In the genomic region with DNA sequence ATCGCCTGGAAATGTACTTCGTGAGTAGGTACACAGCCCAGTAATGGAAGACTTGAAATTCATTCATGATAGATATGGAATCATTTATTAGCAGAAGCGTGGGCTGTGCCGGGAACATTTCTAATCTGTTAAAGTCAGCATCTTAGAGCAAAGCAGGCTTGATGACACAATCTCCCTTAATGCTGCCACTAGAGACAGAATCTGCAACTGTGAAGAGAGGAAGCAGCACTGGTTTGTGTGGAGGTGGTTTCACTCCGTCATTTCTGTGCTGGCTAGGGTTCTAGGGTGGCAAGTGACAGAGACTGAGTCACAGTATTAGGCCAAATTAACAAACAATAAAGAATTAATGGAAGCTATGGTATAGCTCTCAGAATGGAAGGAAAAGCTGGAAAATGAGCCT, we compare ENCODE assay signal across 12 cellular contexts.
A peak's percentile ranks its signal among the peaks of the same experiment; 100 is the strongest.
DNase-seq lines count a peak whose midpoint lies in the region; ATAC-seq and TF ChIP-seq lines count a peak whose summit lies in the region.
"Had no signal": no experiment of that assay in that cellular context is flagged by ENCODE, and none has a peak within 500 bp of the region (broad histone marks: within the 10 kb centered on the region; RNA-seq: fewer than 3 reads in every experiment).

No MANE protein-coding gene starts in this region.

- TF ChIP-seq CTCF in right atrium auricular region (IDR thresholded peaks at IDR 0.05) (no peak), brain (conservative IDR thresholded peaks at IDR 0.05) (no peak), foreskin keratinocyte (conservative IDR thresholded peaks at IDR 0.05) (no peak)

- ATAC-seq in left ventricle myocardium superior, result peak; percentile 38
- peak; percentile 68 for ATAC-seq in HG03095 (IDR thresholded peaks at IDR 0.05; ENCODE audit: unreplicated experiment)
- peak; percentile 85 for ATAC-seq in stimulated activated effector memory CD8-positive, alpha-beta T cell treated with anti-CD3 and anti-CD28 coated beads, Interleukin-12 subunit alpha, Interleukin-12 subunit beta, amount 100 ng/mL, for 72 hours
- no peak for ATAC-seq in foreskin keratinocyte
- no peak for ATAC-seq in HG02970 (IDR thresholded peaks at IDR 0.05; ENCODE audit: low FRiP score, unreplicated experiment)

- peaks cover 30% of the 10 kb centered on the region for H3K4me1 Mint-ChIP-seq in brain
- H3K4me1 Mint-ChIP-seq in stimulated activated effector memory CD8-positive, alpha-beta T cell treated with anti-CD3 and anti-CD28 coated beads, Interleukin-12 subunit alpha, Interleukin-12 subunit beta, amount 100 ng/mL, for 72 hours, result peaks cover 15% of the 10 kb centered on the region

- peak overlapping the region in 3 of 5 experiments; percentile 6 to 88 (median 28) for H3K27ac Mint-ChIP-seq in brain
- H3K27ac Mint-ChIP-seq in stimulated activated effector memory CD8-positive, alpha-beta T cell treated with anti-CD3 and anti-CD28 coated beads, Interleukin-12 subunit alpha, Interleukin-12 subunit beta, amount 100 ng/mL, for 72 hours, result peak overlapping the region; percentile 0
- H3K27ac Mint-ChIP-seq: nephron had no signal

- peaks cover 8% of the 10 kb centered on the region for H3K27me3 Mint-ChIP-seq in brain

- H3K27me3 ChIP-seq in right atrium auricular region, result no peaks in the 10 kb centered on the region
- peaks cover 26% of the 10 kb centered on the region for H3K27me3 ChIP-seq in foreskin keratinocyte
- H3K27me3 ChIP-seq: ascending aorta had no signal

- no peak overlapping the region for H3K4me3 ChIP-seq in right atrium auricular region
- H3K4me3 ChIP-seq: ascending aorta had no signal

- H3K36me3 Mint-ChIP-seq in brain, result no peaks in the 10 kb centered on the region
- H3K36me3 Mint-ChIP-seq in stimulated activated effector memory CD8-positive, alpha-beta T cell treated with anti-CD3 and anti-CD28 coated beads, Interleukin-12 subunit alpha, Interleukin-12 subunit beta, amount 100 ng/mL, for 72 hours, result no peaks in the 10 kb centered on the region

- H3K9me3 ChIP-seq in right atrium auricular region, result no peaks in the 10 kb centered on the region
- H3K9me3 ChIP-seq: ascending aorta had no signal

- intact Hi-C loops in left ventricle myocardium superior (cut with micrococcal nuclease), result no loop called here

- no peaks in the 10 kb centered on the region for H3K4me1 ChIP-seq in right atrium auricular region
- H3K4me1 ChIP-seq in foreskin keratinocyte, result no peaks in the 10 kb centered on the region
- H3K4me1 ChIP-seq: ascending aorta had no signal

- H3K27ac ChIP-seq in right atrium auricular region (no peak overlapping the region), foreskin keratinocyte (no peak overlapping the region)
- H3K27ac ChIP-seq: ascending aorta, epithelial cell of prostate had no signal

- H3K9me3 Mint-ChIP-seq in brain, result peaks cover 0 to 12% (median 0%) of the 10 kb centered on the region in 5 experiments
- H3K9me3 Mint-ChIP-seq in stimulated activated effector memory CD8-positive, alpha-beta T cell treated with anti-CD3 and anti-CD28 coated beads, Interleukin-12 subunit alpha, Interleukin-12 subunit beta, amount 100 ng/mL, for 72 hours, result no peaks in the 10 kb centered on the region
- H3K9me3 Mint-ChIP-seq: nephron had no signal

- DNase-seq in left ventricle myocardium superior, result no peak
- no peak for DNase-seq in right atrium auricular region (ENCODE audit: low spot score)
- no peak for DNase-seq in stimulated activated effector memory CD8-positive, alpha-beta T cell treated with anti-CD3 and anti-CD28 coated beads, Interleukin-12 subunit alpha, Interleukin-12 subunit beta, amount 100 ng/mL, for 72 hours (ENCODE audit: low spot score in 2 of 2)
- no peak for DNase-seq in foreskin keratinocyte
- no peak for DNase-seq in activated CD4-positive, alpha-beta T cell treated with anti-CD3 and anti-CD28 coated beads for 4 hours
- DNase-seq: AML-193 had no signal

- H3K4me3 Mint-ChIP-seq in brain, result no peak overlapping the region
- H3K4me3 Mint-ChIP-seq in stimulated activated effector memory CD8-positive, alpha-beta T cell treated with anti-CD3 and anti-CD28 coated beads, Interleukin-12 subunit alpha, Interleukin-12 subunit beta, amount 100 ng/mL, for 72 hours, result no peak overlapping the region
- H3K4me3 Mint-ChIP-seq: nephron had no signal

- H3K36me3 ChIP-seq in right atrium auricular region, result no peaks in the 10 kb centered on the region
- H3K36me3 ChIP-seq: ascending aorta had no signal

Comparison
In these comparisons a context has a peak if more than half of its experiments do, and no peak if none do; other contexts are left out.
1. ATAC-seq: peak in left ventricle myocardium superior (single experiment), HG03095 (single experiment) and stimulated activated effector memory CD8-positive, alpha-beta T cell treated with anti-CD3 and anti-CD28 coated beads, Interleukin-12 subunit alpha, Interleukin-12 subunit beta, amount 100 ng/mL, for 72 hours (single experiment); none in foreskin keratinocyte (single experiment) and HG02970 (single experiment).